In the genomic region with DNA sequence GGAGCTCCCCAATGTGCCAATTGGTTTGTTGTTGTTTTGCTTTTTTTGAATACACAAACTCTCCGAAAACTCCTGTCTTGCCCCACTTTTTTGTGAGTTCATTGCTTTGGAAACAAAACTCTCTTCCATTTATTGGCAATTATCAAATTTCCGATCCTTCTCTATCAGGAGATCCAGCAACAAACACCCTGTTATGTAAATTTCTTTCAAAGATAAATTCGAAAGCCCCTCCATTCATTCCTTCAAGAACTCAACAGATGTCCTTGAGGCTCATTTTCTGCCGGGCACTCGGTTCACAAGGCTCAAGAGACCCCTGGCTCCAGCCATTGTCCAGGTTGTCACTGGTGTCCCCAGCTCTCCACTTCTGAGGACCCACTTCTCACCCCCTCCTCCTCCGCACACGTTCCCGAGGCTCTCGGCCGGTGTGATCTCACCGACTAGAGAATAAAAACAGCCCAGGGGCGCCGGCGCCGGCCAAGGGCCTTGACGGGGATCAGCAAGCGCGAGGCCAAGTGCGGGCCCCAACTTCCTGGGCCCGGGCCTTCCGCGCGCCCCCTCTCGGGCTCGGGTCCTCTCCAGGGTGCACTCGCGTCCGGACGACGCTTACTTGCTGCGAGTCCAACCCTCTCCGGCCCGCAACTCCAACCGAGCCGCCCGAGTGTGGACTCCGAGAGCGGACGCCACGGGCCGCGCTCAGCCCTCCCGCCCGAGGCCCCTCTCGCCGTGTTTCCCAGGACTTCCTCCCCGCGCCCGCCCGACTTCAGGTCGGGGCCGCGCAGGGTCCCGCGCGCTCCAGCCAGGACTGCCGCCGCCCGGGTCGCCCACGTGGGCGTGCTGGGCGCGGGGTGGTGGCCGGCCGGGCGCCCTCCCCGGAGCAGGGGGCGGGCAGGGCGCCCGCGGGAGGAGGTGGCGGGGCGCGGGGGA, we compare ENCODE assay signal across 1 cellular context.
TF ChIP-seq lines count a peak whose summit lies in the region.

No MANE protein-coding gene starts in this region.

TF ChIP-seq in HepG2, 621 proteins besides CTCF, POLR2A, EP300 and RAD21 (continued from another document and continues in another):
- TF ChIP-seq REST (IDR thresholded peaks at IDR 0.05; ENCODE audit: borderline replicate concordance in 1 of 2, low read depth in 1 of 2, low read length in 2 of 2) (no peak), FOXP1 (IDR thresholded peaks at IDR 0.05) (no peak), FOXP1 (CRISPR knock-in tag; IDR thresholded peaks at IDR 0.05) (no peak), ZFY (CRISPR knock-in tag; IDR thresholded peaks at IDR 0.05) (peak; percentile 89), TCF7L2 (IDR thresholded peaks at IDR 0.05; ENCODE audit: low read depth, low read length) (no peak), ZNF33A (CRISPR knock-in tag; IDR thresholded peaks at IDR 0.05; ENCODE audit: borderline replicate concordance) (no peak), THYN1 (CRISPR knock-in tag; IDR thresholded peaks at IDR 0.05; ENCODE audit: borderline replicate concordance, low read depth) (no peak), ZNF768 (CRISPR knock-in tag; IDR thresholded peaks at IDR 0.05) (peak; percentile 60; the same call in 1 of the 2 replicates), ZNF619 (CRISPR knock-in tag; IDR thresholded peaks at IDR 0.05) (no peak), MIER2 (CRISPR knock-in tag; IDR thresholded peaks at IDR 0.05) (no peak), ELK4 (CRISPR knock-in tag; IDR thresholded peaks at IDR 0.05; ENCODE audit: borderline replicate concordance) (no peak), CREM (IDR thresholded peaks at IDR 0.05) (no peak), CREM (CRISPR knock-in tag; IDR thresholded peaks at IDR 0.05) (no peak), ZNF230 (CRISPR knock-in tag; IDR thresholded peaks at IDR 0.05) (no peak), U2AF1 (optimal IDR thresholded peaks at IDR 0.05; ENCODE audit: low read depth, low read length) (no peak), FOSL2 (CRISPR knock-in tag; IDR thresholded peaks at IDR 0.05) (0 out of 2 replicates have a peak, but pooled peaks have one; percentile 22), ZNF235 (CRISPR knock-in tag; IDR thresholded peaks at IDR 0.05; ENCODE audit: borderline replicate concordance) (no peak), ZNF331 (CRISPR knock-in tag; IDR thresholded peaks at IDR 0.05) (peak; percentile 36; the same call in 1 of the 2 replicates), CAMTA2 (CRISPR knock-in tag; IDR thresholded peaks at IDR 0.05; ENCODE audit: borderline replicate concordance) (no peak), SP4 (CRISPR knock-in tag; IDR thresholded peaks at IDR 0.05) (no peak), ZNF703 (CRISPR knock-in tag; IDR thresholded peaks at IDR 0.05; ENCODE audit: borderline replicate concordance) (no peak; the same call in 1 of the 2 replicates), PAF1 (CRISPR knock-in tag; IDR thresholded peaks at IDR 0.05) (no peak), TEAD3 (CRISPR knock-in tag; optimal IDR thresholded peaks at IDR 0.05; ENCODE audit: borderline replicate concordance) (no peak), IKZF1 (IDR thresholded peaks at IDR 0.05) (no peak), TFE3 (CRISPR knock-in tag; IDR thresholded peaks at IDR 0.05) (0 out of 2 replicates have a peak, but pooled peaks have one; percentile 15), ZNF550 (CRISPR knock-in tag; IDR thresholded peaks at IDR 0.05; ENCODE audit: borderline replicate concordance) (no peak), FOXA3 (CRISPR knock-in tag; IDR thresholded peaks at IDR 0.05) (no peak), KDM5A (IDR thresholded peaks at IDR 0.05; ENCODE audit: borderline replicate concordance, low read length) (no peak), MLXIP (CRISPR knock-in tag; IDR thresholded peaks at IDR 0.05; ENCODE audit: borderline replicate concordance) (peak; percentile 52; the same call in 1 of the 2 replicates), RELA (CRISPR knock-in tag; IDR thresholded peaks at IDR 0.05) (no peak), TP53 (CRISPR knock-in tag; conservative IDR thresholded peaks at IDR 0.05) (peak; percentile 46; the same call in 1 of the 2 replicates), AGO1 (IDR thresholded peaks at IDR 0.05; ENCODE audit: low read depth, low read length, poor library complexity, severe bottlenecking) (peak; percentile 67), ZMAT3 (CRISPR knock-in tag; conservative IDR thresholded peaks at IDR 0.05) (peak; percentile 23; the same call in 1 of the 2 replicates), CHD2 (IDR thresholded peaks at IDR 0.05; ENCODE audit: low read depth, low read length) (no peak), RFX5 (IDR thresholded peaks at IDR 0.05; ENCODE audit: low read depth, low read length) (no peak)
- TF ChIP-seq, protein P1, sequence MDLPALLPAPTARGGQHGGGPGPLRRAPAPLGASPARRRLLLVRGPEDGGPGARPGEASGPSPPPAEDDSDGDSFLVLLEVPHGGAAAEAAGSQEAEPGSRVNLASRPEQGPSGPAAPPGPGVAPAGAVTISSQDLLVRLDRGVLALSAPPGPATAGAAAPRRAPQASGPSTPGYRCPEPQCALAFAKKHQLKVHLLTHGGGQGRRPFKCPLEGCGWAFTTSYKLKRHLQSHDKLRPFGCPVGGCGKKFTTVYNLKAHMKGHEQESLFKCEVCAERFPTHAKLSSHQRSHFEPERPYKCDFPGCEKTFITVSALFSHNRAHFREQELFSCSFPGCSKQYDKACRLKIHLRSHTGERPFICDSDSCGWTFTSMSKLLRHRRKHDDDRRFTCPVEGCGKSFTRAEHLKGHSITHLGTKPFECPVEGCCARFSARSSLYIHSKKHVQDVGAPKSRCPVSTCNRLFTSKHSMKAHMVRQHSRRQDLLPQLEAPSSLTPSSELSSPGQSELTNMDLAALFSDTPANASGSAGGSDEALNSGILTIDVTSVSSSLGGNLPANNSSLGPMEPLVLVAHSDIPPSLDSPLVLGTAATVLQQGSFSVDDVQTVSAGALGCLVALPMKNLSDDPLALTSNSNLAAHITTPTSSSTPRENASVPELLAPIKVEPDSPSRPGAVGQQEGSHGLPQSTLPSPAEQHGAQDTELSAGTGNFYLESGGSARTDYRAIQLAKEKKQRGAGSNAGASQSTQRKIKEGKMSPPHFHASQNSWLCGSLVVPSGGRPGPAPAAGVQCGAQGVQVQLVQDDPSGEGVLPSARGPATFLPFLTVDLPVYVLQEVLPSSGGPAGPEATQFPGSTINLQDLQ (CRISPR knock-in tag; IDR thresholded peaks at IDR 0.05): 0 out of 2 replicates have a peak, but pooled peaks have one; percentile 33
- TF ChIP-seq, protein P2, sequence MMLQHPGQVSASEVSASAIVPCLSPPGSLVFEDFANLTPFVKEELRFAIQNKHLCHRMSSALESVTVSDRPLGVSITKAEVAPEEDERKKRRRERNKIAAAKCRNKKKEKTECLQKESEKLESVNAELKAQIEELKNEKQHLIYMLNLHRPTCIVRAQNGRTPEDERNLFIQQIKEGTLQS (CRISPR knock-in tag; IDR thresholded peaks at IDR 0.05): no peak; the same call in 1 of the 2 replicates
- TF ChIP-seq, protein P3, sequence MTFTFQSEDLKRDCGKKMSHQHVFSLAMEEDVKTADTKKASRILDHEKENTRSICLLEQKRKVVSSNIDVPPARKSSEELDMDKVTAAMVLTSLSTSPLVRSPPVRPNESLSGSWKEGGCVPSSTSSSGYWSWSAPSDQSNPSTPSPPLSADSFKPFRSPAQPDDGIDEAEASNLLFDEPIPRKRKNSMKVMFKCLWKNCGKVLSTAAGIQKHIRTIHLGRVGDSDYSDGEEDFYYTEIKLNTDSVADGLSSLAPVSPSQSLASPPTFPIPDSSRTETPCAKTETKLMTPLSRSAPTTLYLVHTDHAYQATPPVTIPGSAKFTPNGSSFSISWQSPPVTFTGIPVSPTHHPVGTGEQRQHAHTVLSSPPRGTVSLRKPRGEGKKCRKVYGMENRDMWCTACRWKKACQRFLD (CRISPR knock-in tag; IDR thresholded peaks at IDR 0.05; ENCODE audit: borderline replicate concordance): no peak; the same call in 1 of the 2 replicates
- TF ChIP-seq, protein P4, sequence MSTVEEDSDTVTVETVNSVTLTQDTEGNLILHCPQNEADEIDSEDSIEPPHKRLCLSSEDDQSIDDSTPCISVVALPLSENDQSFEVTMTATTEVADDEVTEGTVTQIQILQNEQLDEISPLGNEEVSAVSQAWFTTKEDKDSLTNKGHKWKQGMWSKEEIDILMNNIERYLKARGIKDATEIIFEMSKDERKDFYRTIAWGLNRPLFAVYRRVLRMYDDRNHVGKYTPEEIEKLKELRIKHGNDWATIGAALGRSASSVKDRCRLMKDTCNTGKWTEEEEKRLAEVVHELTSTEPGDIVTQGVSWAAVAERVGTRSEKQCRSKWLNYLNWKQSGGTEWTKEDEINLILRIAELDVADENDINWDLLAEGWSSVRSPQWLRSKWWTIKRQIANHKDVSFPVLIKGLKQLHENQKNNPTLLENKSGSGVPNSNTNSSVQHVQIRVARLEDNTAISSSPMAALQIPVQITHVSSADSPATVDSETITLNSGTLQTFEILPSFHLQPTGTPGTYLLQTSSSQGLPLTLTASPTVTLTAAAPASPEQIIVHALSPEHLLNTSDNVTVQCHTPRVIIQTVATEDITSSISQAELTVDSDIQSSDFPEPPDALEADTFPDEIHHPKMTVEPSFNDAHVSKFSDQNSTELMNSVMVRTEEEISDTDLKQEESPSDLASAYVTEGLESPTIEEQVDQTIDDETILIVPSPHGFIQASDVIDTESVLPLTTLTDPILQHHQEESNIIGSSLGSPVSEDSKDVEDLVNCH (CRISPR knock-in tag; IDR thresholded peaks at IDR 0.05): no peak
- TF ChIP-seq, protein P5, sequence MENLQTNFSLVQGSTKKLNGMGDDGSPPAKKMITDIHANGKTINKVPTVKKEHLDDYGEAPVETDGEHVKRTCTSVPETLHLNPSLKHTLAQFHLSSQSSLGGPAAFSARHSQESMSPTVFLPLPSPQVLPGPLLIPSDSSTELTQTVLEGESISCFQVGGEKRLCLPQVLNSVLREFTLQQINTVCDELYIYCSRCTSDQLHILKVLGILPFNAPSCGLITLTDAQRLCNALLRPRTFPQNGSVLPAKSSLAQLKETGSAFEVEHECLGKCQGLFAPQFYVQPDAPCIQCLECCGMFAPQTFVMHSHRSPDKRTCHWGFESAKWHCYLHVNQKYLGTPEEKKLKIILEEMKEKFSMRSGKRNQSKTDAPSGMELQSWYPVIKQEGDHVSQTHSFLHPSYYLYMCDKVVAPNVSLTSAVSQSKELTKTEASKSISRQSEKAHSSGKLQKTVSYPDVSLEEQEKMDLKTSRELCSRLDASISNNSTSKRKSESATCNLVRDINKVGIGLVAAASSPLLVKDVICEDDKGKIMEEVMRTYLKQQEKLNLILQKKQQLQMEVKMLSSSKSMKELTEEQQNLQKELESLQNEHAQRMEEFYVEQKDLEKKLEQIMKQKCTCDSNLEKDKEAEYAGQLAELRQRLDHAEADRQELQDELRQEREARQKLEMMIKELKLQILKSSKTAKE (CRISPR knock-in tag; IDR thresholded peaks at IDR 0.05; ENCODE audit: borderline replicate concordance): no peak
